In genomic region chr2:9806656-9807055, GRCh38 we compare ENCODE assay signal across 14 cellular contexts. TPM values are rescaled to one million over a fixed set of nuclear protein-coding genes. Genes with fewer than 3 reads are reported as not detected.
A peak's percentile ranks its signal among the peaks of the same experiment; 100 is the strongest.
DNase-seq lines count a peak whose midpoint lies in the region; ATAC-seq and TF ChIP-seq lines count a peak whose summit lies in the region.
"Had no signal": no experiment of that assay in that cellular context is flagged by ENCODE, and none has a peak within 500 bp of the region (broad histone marks: within the 10 kb centered on the region; RNA-seq: fewer than 3 reads in every experiment).

No MANE protein-coding gene starts in this region.

- H3K27ac Mint-ChIP-seq in T-helper 2 cell treated with Interferon-gamma antibody and Interleukin-4, amounts not matched to agents 5 μg/mL and 100 μg/mL, for 36 hours: peak overlapping the region; percentile 0

- TF ChIP-seq EP300 in suprapubic skin (IDR thresholded peaks at IDR 0.05) (no peak), esophagus muscularis mucosa (IDR thresholded peaks at IDR 0.05) (no peak)

- intact Hi-C loops in Right ventricle myocardium superior (cut with DNase I): no loop called here
- intact Hi-C loops in heart right ventricle (cut with DNase I): loop anchor here in 2 of 10 donors (10.0 kb wide), 2 partner anchors 248 to 628 kb away; no protein-coding TSS in a partner anchor
- intact Hi-C loops in esophagus muscularis mucosa (cut with DNase I): no loop called here

- H3K4me1 ChIP-seq in heart right ventricle (peaks cover 0 to 16% (median under 1%) of the 10 kb centered on the region in 9 donors), suprapubic skin (peaks cover 59% of the 10 kb centered on the region), esophagus muscularis mucosa (peaks cover 3 to 16% (median 6%) of the 10 kb centered on the region in 4 donors)

- H3K9me3 ChIP-seq in heart right ventricle: peaks cover 0 to 4% (median 0%) of the 10 kb centered on the region in 11 donors
- H3K9me3 ChIP-seq in suprapubic skin: no peaks in the 10 kb centered on the region
- H3K9me3 ChIP-seq in esophagus muscularis mucosa: no peaks in the 10 kb centered on the region

- ATAC-seq in Right ventricle myocardium superior (ENCODE audit: poor library complexity) (no peak), heart right ventricle (no peak)
- ATAC-seq: HCT116 had no signal

- no peaks in the 10 kb centered on the region for H3K9me3 Mint-ChIP-seq in T-helper 2 cell treated with Interferon-gamma antibody and Interleukin-4, amounts not matched to agents 5 μg/mL and 100 μg/mL, for 36 hours

- H3K27me3 ChIP-seq in heart right ventricle (no peaks in the 10 kb centered on the region), suprapubic skin (no peaks in the 10 kb centered on the region), esophagus muscularis mucosa (no peaks in the 10 kb centered on the region)
- H3K27me3 ChIP-seq: BLaER1 treated with 17β-estradiol and CSF1 and Interleukin-3, amounts not matched to agents 10 nM and 100 nM had no signal

- no peak for DNase-seq in T-helper 2 cell treated with Interferon-gamma antibody and Interleukin-4, amounts not matched to agents 5 μg/mL and 100 μg/mL, for 36 hours (ENCODE audit: low spot score)
- DNase-seq in T-helper 2 cell: no peak
- DNase-seq in Right ventricle myocardium superior: peak; percentile 16
- DNase-seq in heart right ventricle: no peak
- DNase-seq in mesenteric fat pad (ENCODE audit: low spot score): peak; percentile 73
- DNase-seq in suprapubic skin (ENCODE audit: low spot score in 2 of 2): peak; percentile 41 to 72
- no peak for DNase-seq in esophagus muscularis mucosa (ENCODE audit: extremely low spot score)
- no peak for DNase-seq in NCI-H1417 (lab: John Stamatoyannopoulos, UW)
- DNase-seq: 8988T; CD4-positive, CD25-positive, alpha-beta regulatory T cell; DMS53; GF-D8 had no signal

- TF ChIP-seq POLR2A in suprapubic skin (IDR thresholded peaks at IDR 0.05) (no peak), esophagus muscularis mucosa (IDR thresholded peaks at IDR 0.05; ENCODE audit: low read depth) (no peak)

- H3K4me3 Mint-ChIP-seq in T-helper 2 cell treated with Interferon-gamma antibody and Interleukin-4, amounts not matched to agents 5 μg/mL and 100 μg/mL, for 36 hours: no peak overlapping the region
- H3K4me3 Mint-ChIP-seq: CD4-positive, CD25-positive, alpha-beta regulatory T cell had no signal

- H3K36me3 ChIP-seq in heart right ventricle: no peaks in the 10 kb centered on the region
- H3K36me3 ChIP-seq in suprapubic skin: no peaks in the 10 kb centered on the region
- H3K36me3 ChIP-seq in esophagus muscularis mucosa: no peaks in the 10 kb centered on the region
- H3K36me3 ChIP-seq: BLaER1 treated with 17β-estradiol and CSF1 and Interleukin-3, amounts not matched to agents 10 nM and 100 nM had no signal

- no peak overlapping the region for H3K4me3 ChIP-seq in heart right ventricle
- H3K4me3 ChIP-seq in suprapubic skin: no peak overlapping the region
- no peak overlapping the region for H3K4me3 ChIP-seq in esophagus muscularis mucosa
- H3K4me3 ChIP-seq: BLaER1 treated with 17β-estradiol and CSF1 and Interleukin-3, amounts not matched to agents 10 nM and 100 nM had no signal

- H3K27me3 Mint-ChIP-seq in T-helper 2 cell treated with Interferon-gamma antibody and Interleukin-4, amounts not matched to agents 5 μg/mL and 100 μg/mL, for 36 hours (ENCODE audit: low read depth): peaks cover 10% of the 10 kb centered on the region

- H3K27ac ChIP-seq in heart right ventricle: no peak overlapping the region
- H3K27ac ChIP-seq in suprapubic skin: no peak overlapping the region
- H3K27ac ChIP-seq in esophagus muscularis mucosa (replicated peaks in 1 of 4): no peak overlapping the region
- H3K27ac ChIP-seq: BLaER1 treated with 17β-estradiol and CSF1 and Interleukin-3, amounts not matched to agents 10 nM and 100 nM had no signal

- no peaks in the 10 kb centered on the region for H3K4me1 Mint-ChIP-seq in T-helper 2 cell treated with Interferon-gamma antibody and Interleukin-4, amounts not matched to agents 5 μg/mL and 100 μg/mL, for 36 hours (ENCODE audit: low read depth)

- no peaks in the 10 kb centered on the region for H3K36me3 Mint-ChIP-seq in T-helper 2 cell treated with Interferon-gamma antibody and Interleukin-4, amounts not matched to agents 5 μg/mL and 100 μg/mL, for 36 hours (ENCODE audit: low read depth)
- H3K36me3 Mint-ChIP-seq: CD4-positive, CD25-positive, alpha-beta regulatory T cell had no signal

- no peak for TF ChIP-seq CTCF in heart right ventricle (IDR thresholded peaks at IDR 0.05)
- no peak for TF ChIP-seq CTCF in suprapubic skin (IDR thresholded peaks at IDR 0.05)
- no peak for TF ChIP-seq CTCF in esophagus muscularis mucosa (IDR thresholded peaks at IDR 0.05)

- WGBS in heart right ventricle, 2 donors: 89 to 94% methylated on average over 12 of the region's 12 CpGs
- WGBS in suprapubic skin: 92% methylated on average over 12 of the region's 12 CpGs
- WGBS in esophagus muscularis mucosa: 93% methylated on average over 11 of the region's 12 CpGs

RNA-seq across cellular contexts. Expression of gene TAF1B, which starts 36.6 kb away (rescaled TPM):
- total RNA-seq in Right ventricle myocardium superior (6.1 TPM), heart right ventricle (1 to 10 TPM; 2.4 to 7.9 (median 4.9) TPM), mesenteric fat pad (31.2 TPM), suprapubic skin (10 to 100 TPM; 12.7 to 24.0 (median 18.0) TPM), esophagus muscularis mucosa (10 to 100 TPM in 1 of 4 donors, 1 to 10 TPM in 3; 7.1 to 10.1 (median 8.0) TPM)
- 1 to 10 TPM; 1.8 to 3.0 TPM for polyA plus RNA-seq in heart right ventricle

Comparison
In these comparisons a context has a peak if more than half of its experiments do, and no peak if none do; other contexts are left out.
1. DNase-seq: peak in Right ventricle myocardium superior (single experiment), mesenteric fat pad (single experiment) and suprapubic skin (2 of 2); none in T-helper 2 cell treated with Interferon-gamma antibody and Interleukin-4, amounts not matched to agents 5 μg/mL and 100 μg/mL, for 36 hours (single experiment), T-helper 2 cell (0 of 5), heart right ventricle (0 of 2), esophagus muscularis mucosa (single experiment) and NCI-H1417 (0 of 3).